In the genomic region with DNA sequence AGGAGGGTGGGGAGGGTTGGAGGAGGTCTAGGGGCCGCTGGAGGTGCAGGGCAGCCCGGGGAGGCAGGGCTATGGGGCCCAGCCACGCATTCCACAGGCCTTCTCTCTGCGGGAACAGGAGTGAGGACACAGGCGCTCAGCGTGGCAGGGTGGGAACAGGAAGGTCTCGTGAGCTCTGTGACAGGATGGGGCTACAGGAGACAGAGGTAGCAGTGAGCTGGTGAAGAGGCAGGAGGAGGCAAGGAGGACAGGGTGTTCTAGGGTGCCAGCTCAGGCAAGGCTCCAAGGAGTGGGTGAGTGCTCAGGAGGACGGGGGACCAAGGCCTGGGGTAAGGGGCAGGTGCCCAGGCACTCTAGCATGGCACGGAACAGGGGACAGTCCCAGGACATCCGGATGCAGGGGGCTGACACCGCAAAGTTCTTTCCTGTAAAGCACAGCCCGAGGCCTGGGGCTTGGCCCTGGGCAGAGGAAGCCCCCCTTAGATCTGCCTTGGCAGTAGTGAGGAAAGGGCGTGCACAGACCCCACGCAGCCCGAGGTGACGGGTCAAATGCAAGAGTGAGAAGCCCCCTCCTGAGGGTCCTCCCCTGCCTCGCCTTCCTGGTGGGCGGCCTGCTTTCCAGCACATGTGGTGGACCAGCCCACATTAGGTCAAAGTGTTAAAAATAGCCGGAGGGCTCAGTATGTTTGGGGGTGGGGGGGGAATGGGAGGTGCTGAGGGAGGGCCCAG, we compare ENCODE assay signal across 1 cellular context.
A peak's percentile ranks its signal among the peaks of the same experiment; 100 is the strongest.
TF ChIP-seq lines count a peak whose summit lies in the region.

No MANE protein-coding gene starts in this region.

TF ChIP-seq in HepG2, 621 proteins besides CTCF, POLR2A, EP300 and RAD21 (continued from another document and continues in another):
- TF ChIP-seq, protein P1, sequence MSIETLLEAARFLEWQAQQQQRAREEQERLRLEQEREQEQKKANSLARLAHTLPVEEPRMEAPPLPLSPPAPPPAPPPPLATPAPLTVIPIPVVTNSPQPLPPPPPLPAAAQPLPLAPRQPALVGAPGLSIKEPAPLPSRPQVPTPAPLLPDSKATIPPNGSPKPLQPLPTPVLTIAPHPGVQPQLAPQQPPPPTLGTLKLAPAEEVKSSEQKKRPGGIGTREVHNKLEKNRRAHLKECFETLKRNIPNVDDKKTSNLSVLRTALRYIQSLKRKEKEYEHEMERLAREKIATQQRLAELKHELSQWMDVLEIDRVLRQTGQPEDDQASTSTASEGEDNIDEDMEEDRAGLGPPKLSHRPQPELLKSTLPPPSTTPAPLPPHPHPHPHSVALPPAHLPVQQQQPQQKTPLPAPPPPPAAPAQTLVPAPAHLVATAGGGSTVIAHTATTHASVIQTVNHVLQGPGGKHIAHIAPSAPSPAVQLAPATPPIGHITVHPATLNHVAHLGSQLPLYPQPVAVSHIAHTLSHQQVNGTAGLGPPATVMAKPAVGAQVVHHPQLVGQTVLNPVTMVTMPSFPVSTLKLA (IDR thresholded peaks at IDR 0.05): no peak
- TF ChIP-seq HOXA5 (CRISPR knock-in tag; IDR thresholded peaks at IDR 0.05) (no peak), KAT7 (CRISPR knock-in tag; IDR thresholded peaks at IDR 0.05; ENCODE audit: borderline replicate concordance) (0 out of 2 replicates have a peak, but pooled peaks have one; percentile 7), TCF7 (IDR thresholded peaks at IDR 0.05; ENCODE audit: low read depth) (no peak), ZNF296 (CRISPR knock-in tag; conservative IDR thresholded peaks at IDR 0.05) (no peak), ZNF563 (CRISPR knock-in tag; IDR thresholded peaks at IDR 0.05) (0 out of 2 replicates have a peak, but pooled peaks have one; percentile 15), ZC3H4 (CRISPR knock-in tag; IDR thresholded peaks at IDR 0.05; ENCODE audit: borderline replicate concordance) (peak; percentile 30; the same call in 1 of the 2 replicates), RBFOX2 (IDR thresholded peaks at IDR 0.05; ENCODE audit: low read depth, low read length) (peak; percentile 73), MAZ (IDR thresholded peaks at IDR 0.05; ENCODE audit: borderline replicate concordance, low read depth, low read length) (no peak), MAZ (CRISPR knock-in tag; IDR thresholded peaks at IDR 0.05; ENCODE audit: low read depth) (no peak), ZNF83 (CRISPR knock-in tag; IDR thresholded peaks at IDR 0.05; ENCODE audit: borderline replicate concordance) (no peak), ZNF546 (CRISPR knock-in tag; conservative IDR thresholded peaks at IDR 0.05) (0 out of 2 replicates have a peak, but pooled peaks have one; percentile 7), ZNF251 (CRISPR knock-in tag; IDR thresholded peaks at IDR 0.05) (0 out of 2 replicates have a peak, but pooled peaks have one; percentile 62), ZNF282 (IDR thresholded peaks at IDR 0.05; ENCODE audit: partially characterized antibody) (no peak), KDM2A (CRISPR knock-in tag; IDR thresholded peaks at IDR 0.05; ENCODE audit: borderline replicate concordance, low read depth) (no peak), ZBTB20 (CRISPR knock-in tag; IDR thresholded peaks at IDR 0.05; ENCODE audit: borderline replicate concordance, low read depth) (no peak), PRMT3 (CRISPR knock-in tag; IDR thresholded peaks at IDR 0.05; ENCODE audit: borderline replicate concordance, low read depth) (no peak), AGO2 (optimal IDR thresholded peaks at IDR 0.05; ENCODE audit: low read depth, low read length) (peak; percentile 87), NFYC (CRISPR knock-in tag; IDR thresholded peaks at IDR 0.05) (no peak), ZFP62 (CRISPR knock-in tag; IDR thresholded peaks at IDR 0.05) (no peak), ZNF263 (CRISPR knock-in tag; IDR thresholded peaks at IDR 0.05) (peak; percentile 11; the same call in 1 of the 2 replicates), ZNF484 (CRISPR knock-in tag; IDR thresholded peaks at IDR 0.05; ENCODE audit: borderline replicate concordance, low read depth) (no peak), EEA1 (CRISPR knock-in tag; IDR thresholded peaks at IDR 0.05; ENCODE audit: borderline replicate concordance) (no peak), ZFY (CRISPR knock-in tag; IDR thresholded peaks at IDR 0.05) (peak; percentile 27; the same call in 1 of the 2 replicates), DNMT3B (CRISPR knock-in tag; conservative IDR thresholded peaks at IDR 0.05) (no peak; the same call in 1 of the 2 replicates), NONO (IDR thresholded peaks at IDR 0.05) (no peak), NONO (CRISPR knock-in tag; conservative IDR thresholded peaks at IDR 0.05) (no peak), ZSCAN12 (CRISPR knock-in tag; IDR thresholded peaks at IDR 0.05) (no peak), ZNF432 (CRISPR knock-in tag; IDR thresholded peaks at IDR 0.05; ENCODE audit: borderline replicate concordance) (0 out of 2 replicates have a peak, but pooled peaks have one; percentile 76), ZNF337 (CRISPR knock-in tag; IDR thresholded peaks at IDR 0.05; ENCODE audit: borderline replicate concordance, low read depth) (no peak), YEATS2 (CRISPR knock-in tag; IDR thresholded peaks at IDR 0.05; ENCODE audit: borderline replicate concordance) (0 out of 2 replicates have a peak, but pooled peaks have one; percentile 20), MIER2 (CRISPR knock-in tag; IDR thresholded peaks at IDR 0.05) (no peak), ZNF547 (CRISPR knock-in tag; IDR thresholded peaks at IDR 0.05) (no peak), GABPA (IDR thresholded peaks at IDR 0.05; ENCODE audit: low read depth, low read length) (no peak), GABPA (CRISPR knock-in tag; IDR thresholded peaks at IDR 0.05; ENCODE audit: low read depth) (no peak), ZNF674 (CRISPR knock-in tag; IDR thresholded peaks at IDR 0.05; ENCODE audit: low read depth) (no peak), HMGA1 (CRISPR knock-in tag; conservative IDR thresholded peaks at IDR 0.05) (no peak)
- TF ChIP-seq, protein P2, sequence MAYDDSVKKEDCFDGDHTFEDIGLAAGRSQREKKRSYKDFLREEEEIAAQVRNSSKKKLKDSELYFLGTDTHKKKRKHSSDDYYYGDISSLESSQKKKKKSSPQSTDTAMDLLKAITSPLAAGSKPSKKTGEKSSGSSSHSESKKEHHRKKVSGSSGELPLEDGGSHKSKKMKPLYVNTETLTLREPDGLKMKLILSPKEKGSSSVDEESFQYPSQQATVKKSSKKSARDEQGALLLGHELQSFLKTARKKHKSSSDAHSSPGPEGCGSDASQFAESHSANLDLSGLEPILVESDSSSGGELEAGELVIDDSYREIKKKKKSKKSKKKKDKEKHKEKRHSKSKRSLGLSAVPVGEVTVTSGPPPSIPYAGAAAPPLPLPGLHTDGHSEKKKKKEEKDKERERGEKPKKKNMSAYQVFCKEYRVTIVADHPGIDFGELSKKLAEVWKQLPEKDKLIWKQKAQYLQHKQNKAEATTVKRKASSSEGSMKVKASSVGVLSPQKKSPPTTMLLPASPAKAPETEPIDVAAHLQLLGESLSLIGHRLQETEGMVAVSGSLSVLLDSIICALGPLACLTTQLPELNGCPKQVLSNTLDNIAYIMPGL (CRISPR knock-in tag; IDR thresholded peaks at IDR 0.05; ENCODE audit: borderline replicate concordance in 1 of 2, low read depth in 1 of 2): no peak
- TF ChIP-seq, protein P3, sequence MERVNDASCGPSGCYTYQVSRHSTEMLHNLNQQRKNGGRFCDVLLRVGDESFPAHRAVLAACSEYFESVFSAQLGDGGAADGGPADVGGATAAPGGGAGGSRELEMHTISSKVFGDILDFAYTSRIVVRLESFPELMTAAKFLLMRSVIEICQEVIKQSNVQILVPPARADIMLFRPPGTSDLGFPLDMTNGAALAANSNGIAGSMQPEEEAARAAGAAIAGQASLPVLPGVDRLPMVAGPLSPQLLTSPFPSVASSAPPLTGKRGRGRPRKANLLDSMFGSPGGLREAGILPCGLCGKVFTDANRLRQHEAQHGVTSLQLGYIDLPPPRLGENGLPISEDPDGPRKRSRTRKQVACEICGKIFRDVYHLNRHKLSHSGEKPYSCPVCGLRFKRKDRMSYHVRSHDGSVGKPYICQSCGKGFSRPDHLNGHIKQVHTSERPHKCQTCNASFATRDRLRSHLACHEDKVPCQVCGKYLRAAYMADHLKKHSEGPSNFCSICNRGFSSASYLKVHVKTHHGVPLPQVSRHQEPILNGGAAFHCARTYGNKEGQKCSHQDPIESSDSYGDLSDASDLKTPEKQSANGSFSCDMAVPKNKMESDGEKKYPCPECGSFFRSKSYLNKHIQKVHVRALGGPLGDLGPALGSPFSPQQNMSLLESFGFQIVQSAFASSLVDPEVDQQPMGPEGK (CRISPR knock-in tag; IDR thresholded peaks at IDR 0.05): peak; percentile 30; the same call in 1 of the 2 replicates
- TF ChIP-seq, protein P4, sequence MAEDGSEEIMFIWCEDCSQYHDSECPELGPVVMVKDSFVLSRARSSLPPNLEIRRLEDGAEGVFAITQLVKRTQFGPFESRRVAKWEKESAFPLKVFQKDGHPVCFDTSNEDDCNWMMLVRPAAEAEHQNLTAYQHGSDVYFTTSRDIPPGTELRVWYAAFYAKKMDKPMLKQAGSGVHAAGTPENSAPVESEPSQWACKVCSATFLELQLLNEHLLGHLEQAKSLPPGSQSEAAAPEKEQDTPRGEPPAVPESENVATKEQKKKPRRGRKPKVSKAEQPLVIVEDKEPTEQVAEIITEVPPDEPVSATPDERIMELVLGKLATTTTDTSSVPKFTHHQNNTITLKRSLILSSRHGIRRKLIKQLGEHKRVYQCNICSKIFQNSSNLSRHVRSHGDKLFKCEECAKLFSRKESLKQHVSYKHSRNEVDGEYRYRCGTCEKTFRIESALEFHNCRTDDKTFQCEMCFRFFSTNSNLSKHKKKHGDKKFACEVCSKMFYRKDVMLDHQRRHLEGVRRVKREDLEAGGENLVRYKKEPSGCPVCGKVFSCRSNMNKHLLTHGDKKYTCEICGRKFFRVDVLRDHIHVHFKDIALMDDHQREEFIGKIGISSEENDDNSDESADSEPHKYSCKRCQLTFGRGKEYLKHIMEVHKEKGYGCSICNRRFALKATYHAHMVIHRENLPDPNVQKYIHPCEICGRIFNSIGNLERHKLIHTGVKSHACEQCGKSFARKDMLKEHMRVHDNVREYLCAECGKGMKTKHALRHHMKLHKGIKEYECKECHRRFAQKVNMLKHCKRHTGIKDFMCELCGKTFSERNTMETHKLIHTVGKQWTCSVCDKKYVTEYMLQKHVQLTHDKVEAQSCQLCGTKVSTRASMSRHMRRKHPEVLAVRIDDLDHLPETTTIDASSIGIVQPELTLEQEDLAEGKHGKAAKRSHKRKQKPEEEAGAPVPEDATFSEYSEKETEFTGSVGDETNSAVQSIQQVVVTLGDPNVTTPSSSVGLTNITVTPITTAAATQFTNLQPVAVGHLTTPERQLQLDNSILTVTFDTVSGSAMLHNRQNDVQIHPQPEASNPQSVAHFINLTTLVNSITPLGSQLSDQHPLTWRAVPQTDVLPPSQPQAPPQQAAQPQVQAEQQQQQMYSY (CRISPR knock-in tag; IDR thresholded peaks at IDR 0.05): no peak
- TF ChIP-seq, protein P5, sequence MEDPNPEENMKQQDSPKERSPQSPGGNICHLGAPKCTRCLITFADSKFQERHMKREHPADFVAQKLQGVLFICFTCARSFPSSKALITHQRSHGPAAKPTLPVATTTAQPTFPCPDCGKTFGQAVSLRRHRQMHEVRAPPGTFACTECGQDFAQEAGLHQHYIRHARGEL (CRISPR knock-in tag; IDR thresholded peaks at IDR 0.05): no peak
- TF ChIP-seq, protein P6, sequence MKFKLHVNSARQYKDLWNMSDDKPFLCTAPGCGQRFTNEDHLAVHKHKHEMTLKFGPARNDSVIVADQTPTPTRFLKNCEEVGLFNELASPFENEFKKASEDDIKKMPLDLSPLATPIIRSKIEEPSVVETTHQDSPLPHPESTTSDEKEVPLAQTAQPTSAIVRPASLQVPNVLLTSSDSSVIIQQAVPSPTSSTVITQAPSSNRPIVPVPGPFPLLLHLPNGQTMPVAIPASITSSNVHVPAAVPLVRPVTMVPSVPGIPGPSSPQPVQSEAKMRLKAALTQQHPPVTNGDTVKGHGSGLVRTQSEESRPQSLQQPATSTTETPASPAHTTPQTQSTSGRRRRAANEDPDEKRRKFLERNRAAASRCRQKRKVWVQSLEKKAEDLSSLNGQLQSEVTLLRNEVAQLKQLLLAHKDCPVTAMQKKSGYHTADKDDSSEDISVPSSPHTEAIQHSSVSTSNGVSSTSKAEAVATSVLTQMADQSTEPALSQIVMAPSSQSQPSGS (CRISPR knock-in tag; IDR thresholded peaks at IDR 0.05): no peak
- TF ChIP-seq, protein P7, sequence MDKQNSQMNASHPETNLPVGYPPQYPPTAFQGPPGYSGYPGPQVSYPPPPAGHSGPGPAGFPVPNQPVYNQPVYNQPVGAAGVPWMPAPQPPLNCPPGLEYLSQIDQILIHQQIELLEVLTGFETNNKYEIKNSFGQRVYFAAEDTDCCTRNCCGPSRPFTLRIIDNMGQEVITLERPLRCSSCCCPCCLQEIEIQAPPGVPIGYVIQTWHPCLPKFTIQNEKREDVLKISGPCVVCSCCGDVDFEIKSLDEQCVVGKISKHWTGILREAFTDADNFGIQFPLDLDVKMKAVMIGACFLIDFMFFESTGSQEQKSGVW (CRISPR knock-in tag; IDR thresholded peaks at IDR 0.05; ENCODE audit: borderline replicate concordance): no peak
- TF ChIP-seq, protein P8, sequence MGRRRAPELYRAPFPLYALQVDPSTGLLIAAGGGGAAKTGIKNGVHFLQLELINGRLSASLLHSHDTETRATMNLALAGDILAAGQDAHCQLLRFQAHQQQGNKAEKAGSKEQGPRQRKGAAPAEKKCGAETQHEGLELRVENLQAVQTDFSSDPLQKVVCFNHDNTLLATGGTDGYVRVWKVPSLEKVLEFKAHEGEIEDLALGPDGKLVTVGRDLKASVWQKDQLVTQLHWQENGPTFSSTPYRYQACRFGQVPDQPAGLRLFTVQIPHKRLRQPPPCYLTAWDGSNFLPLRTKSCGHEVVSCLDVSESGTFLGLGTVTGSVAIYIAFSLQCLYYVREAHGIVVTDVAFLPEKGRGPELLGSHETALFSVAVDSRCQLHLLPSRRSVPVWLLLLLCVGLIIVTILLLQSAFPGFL (CRISPR knock-in tag; IDR thresholded peaks at IDR 0.05): no peak
- TF ChIP-seq, protein P9, sequence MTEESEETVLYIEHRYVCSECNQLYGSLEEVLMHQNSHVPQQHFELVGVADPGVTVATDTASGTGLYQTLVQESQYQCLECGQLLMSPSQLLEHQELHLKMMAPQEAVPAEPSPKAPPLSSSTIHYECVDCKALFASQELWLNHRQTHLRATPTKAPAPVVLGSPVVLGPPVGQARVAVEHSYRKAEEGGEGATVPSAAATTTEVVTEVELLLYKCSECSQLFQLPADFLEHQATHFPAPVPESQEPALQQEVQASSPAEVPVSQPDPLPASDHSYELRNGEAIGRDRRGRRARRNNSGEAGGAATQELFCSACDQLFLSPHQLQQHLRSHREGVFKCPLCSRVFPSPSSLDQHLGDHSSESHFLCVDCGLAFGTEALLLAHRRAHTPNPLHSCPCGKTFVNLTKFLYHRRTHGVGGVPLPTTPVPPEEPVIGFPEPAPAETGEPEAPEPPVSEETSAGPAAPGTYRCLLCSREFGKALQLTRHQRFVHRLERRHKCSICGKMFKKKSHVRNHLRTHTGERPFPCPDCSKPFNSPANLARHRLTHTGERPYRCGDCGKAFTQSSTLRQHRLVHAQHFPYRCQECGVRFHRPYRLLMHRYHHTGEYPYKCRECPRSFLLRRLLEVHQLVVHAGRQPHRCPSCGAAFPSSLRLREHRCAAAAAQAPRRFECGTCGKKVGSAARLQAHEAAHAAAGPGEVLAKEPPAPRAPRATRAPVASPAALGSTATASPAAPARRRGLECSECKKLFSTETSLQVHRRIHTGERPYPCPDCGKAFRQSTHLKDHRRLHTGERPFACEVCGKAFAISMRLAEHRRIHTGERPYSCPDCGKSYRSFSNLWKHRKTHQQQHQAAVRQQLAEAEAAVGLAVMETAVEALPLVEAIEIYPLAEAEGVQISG (CRISPR knock-in tag; IDR thresholded peaks at IDR 0.05): no peak
